Comparison of ENCODE assay signal across 12 cellular contexts in the genomic region with DNA sequence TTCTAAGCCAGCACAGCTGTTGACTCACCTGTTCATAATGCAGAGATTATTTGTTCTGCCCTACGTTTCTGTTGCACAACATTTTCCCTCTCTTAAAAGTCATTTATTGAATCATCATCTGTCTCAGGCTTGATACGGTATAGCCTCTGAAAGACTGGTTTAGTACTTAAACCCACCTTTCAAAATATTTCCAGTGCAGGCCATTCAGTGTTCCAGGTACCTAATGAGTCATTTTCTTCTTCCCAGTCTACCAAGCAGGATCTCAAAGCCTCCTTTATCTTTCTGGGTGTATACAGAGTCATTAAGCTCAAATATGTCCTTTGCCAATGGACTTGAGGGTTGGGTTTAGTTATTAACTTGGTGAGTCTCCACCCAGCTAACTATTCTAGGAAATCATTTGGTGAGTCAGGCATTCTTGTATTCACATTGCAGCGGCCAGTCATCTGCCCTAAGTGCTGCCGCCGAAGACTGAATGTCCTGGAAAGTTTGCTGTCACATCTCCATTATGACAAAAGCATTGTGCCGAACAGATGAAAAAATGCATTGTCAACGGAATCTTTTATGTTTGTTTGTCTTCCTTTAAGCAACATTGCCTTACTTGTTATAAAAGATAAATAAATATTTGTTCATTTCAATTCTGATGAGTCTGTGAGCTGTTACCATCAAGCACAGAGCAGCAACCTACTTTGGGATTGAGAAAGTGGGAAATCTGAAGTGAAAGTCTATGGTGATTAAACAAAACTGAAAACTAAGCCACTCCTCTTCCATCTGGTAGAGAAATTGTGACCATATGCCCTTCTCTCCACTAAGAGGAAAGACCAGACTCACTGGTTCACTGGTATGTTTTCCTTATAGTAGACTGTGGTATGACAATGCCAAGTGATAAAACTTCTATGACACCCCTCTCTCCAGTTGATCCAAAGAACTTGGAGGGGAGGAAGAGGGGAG. TPM values are rescaled to one million over a fixed set of nuclear protein-coding genes. Genes with fewer than 3 reads are reported as not detected.
A peak's percentile ranks its signal among the peaks of the same experiment; 100 is the strongest.
DNase-seq lines count a peak whose midpoint lies in the region; ATAC-seq and TF ChIP-seq lines count a peak whose summit lies in the region.
"Had no signal": no experiment of that assay in that cellular context is flagged by ENCODE, and none has a peak within 500 bp of the region (broad histone marks: within the 10 kb centered on the region; RNA-seq: fewer than 3 reads in every experiment).

No MANE protein-coding gene starts in this region.

- POLR2A ChIA-PET in OCI-LY7 (lab: Charles Lee), result no interaction called here

- H3K9me3 ChIP-seq in GM23248 (ENCODE audit: low read depth) (no peaks in the 10 kb centered on the region), OCI-LY7 (ENCODE audit: low read length) (no peaks in the 10 kb centered on the region)

- BruUV-seq in OCI-LY7 (replicated peaks; lab: Mats Ljungman, UMichigan), result no TSS peak

- H3K4me2 ChIP-seq in GM23248 (ENCODE audit: unreplicated experiment) (no peak overlapping the region), OCI-LY7 (ENCODE audit: low read length) (no peak overlapping the region)

- WGBS in GM23248 (ENCODE audit: low coverage in 1 of 2, low lambda C conversion rate in 2 of 2, missing lambda C conversion rate in 2 of 2), 2 experiments, result 49 to 51% methylated on average over 7 of the region's 7 CpGs

- H3K36me3 Mint-ChIP-seq in activated CD8-positive, alpha-beta memory T cell treated with anti-CD3 and anti-CD28 coated beads, Interleukin-2, amount 10 ng/mL, durations not matched to agents 7 days and 5 days, result no peaks in the 10 kb centered on the region
- H3K36me3 Mint-ChIP-seq: brain had no signal

- TF ChIP-seq CTCF in OCI-LY7 (conservative IDR thresholded peaks at IDR 0.05; ENCODE audit: low read length) (no peak), fibroblast of pulmonary artery (IDR thresholded peaks at IDR 0.05; ENCODE audit: low read length, missing control alignments) (no peak)

- peak; percentile 56 for DNase-seq in GM23248
- DNase-seq in OCI-LY7 (ENCODE audit: low spot score), result no peak
- DNase-seq in fibroblast of pulmonary artery (ENCODE audit: low read depth), result peak; percentile 43
- DNase-seq in pulmonary artery endothelial cell (ENCODE audit: low read depth, low spot score), result peak; percentile 13
- no peak for DNase-seq in activated CD8-positive, alpha-beta memory T cell treated with anti-CD3 and anti-CD28 coated beads, Interleukin-2, amount 10 ng/mL, durations not matched to agents 7 days and 5 days
- DNase-seq: stimulated activated naive CD4-positive, alpha-beta T cell treated with Interleukin-2 at 50 U/mL for 16 hours had no signal

- intact Hi-C loops in OCI-LY7 (cut with micrococcal nuclease; ENCODE audit: unreplicated experiment), result no loop called here

- CTCF ChIA-PET in OCI-LY7 (lab: Charles Lee; ENCODE audit: unreplicated experiment), result no interaction called here
- CTCF ChIA-PET in activated CD8-positive, alpha-beta memory T cell treated with anti-CD3 and anti-CD28 coated beads, Interleukin-2, amount 10 ng/mL, durations not matched to agents 7 days and 5 days (lab: Charles Lee), result no interaction called here

- H3K79me2 ChIP-seq in GM23248 (ENCODE audit: insufficient read depth), result no peaks in the 10 kb centered on the region
- no peaks in the 10 kb centered on the region for H3K79me2 ChIP-seq in OCI-LY7 (ENCODE audit: insufficient read depth, low read depth, low read length)

- H3K4me3 Mint-ChIP-seq in activated CD8-positive, alpha-beta memory T cell treated with anti-CD3 and anti-CD28 coated beads, Interleukin-2, amount 10 ng/mL, durations not matched to agents 7 days and 5 days, result no peak overlapping the region
- H3K4me3 Mint-ChIP-seq: neural crest cell had no signal

- no peak overlapping the region for H3K9ac ChIP-seq in GM23248

- no peak overlapping the region for H3K27ac Mint-ChIP-seq in activated CD8-positive, alpha-beta memory T cell treated with anti-CD3 and anti-CD28 coated beads, Interleukin-2, amount 10 ng/mL, durations not matched to agents 7 days and 5 days

- H2AFZ ChIP-seq in GM23248, result no peak overlapping the region
- peak overlapping the region; percentile 60; the same call in 1 of the 2 replicates for H2AFZ ChIP-seq in OCI-LY7 (ENCODE audit: low read length)

- H3K4me1 Mint-ChIP-seq in activated CD8-positive, alpha-beta memory T cell treated with anti-CD3 and anti-CD28 coated beads, Interleukin-2, amount 10 ng/mL, durations not matched to agents 7 days and 5 days, result no peaks in the 10 kb centered on the region
- H3K4me1 Mint-ChIP-seq: brain, neural crest cell had no signal

- no peaks in the 10 kb centered on the region for H3K9me3 Mint-ChIP-seq in activated CD8-positive, alpha-beta memory T cell treated with anti-CD3 and anti-CD28 coated beads, Interleukin-2, amount 10 ng/mL, durations not matched to agents 7 days and 5 days (ENCODE audit: low read depth)
- H3K9me3 Mint-ChIP-seq: brain, neural crest cell had no signal

- H4K20me1 ChIP-seq in GM23248 (ENCODE audit: insufficient read depth) (no peaks in the 10 kb centered on the region), OCI-LY7 (ENCODE audit: insufficient read depth, low read length) (no peaks in the 10 kb centered on the region)

- no peaks in the 10 kb centered on the region for H3F3A ChIP-seq in GM23248 (ENCODE audit: insufficient read depth)

- no peaks in the 10 kb centered on the region for H3K4me1 ChIP-seq in GM23248 (ENCODE audit: insufficient read depth)
- peaks cover 24% of the 10 kb centered on the region for H3K4me1 ChIP-seq in OCI-LY7 (ENCODE audit: insufficient read depth, low read length, poor library complexity, severe bottlenecking)

- H3K27ac ChIP-seq in GM23248 (no peak overlapping the region), OCI-LY7 (ENCODE audit: low read depth, low read length, poor library complexity, severe bottlenecking) (no peak overlapping the region)
- H3K27ac ChIP-seq: HL-60 had no signal

- peaks cover 6% of the 10 kb centered on the region; the same call in 1 of the 2 replicates for H3K27me3 ChIP-seq in GM23248 (replicated peaks; ENCODE audit: insufficient read depth)

- no peaks in the 10 kb centered on the region for H3K9me2 ChIP-seq in GM23248 (ENCODE audit: insufficient read depth)
- H3K9me2 ChIP-seq in OCI-LY7 (ENCODE audit: insufficient read depth, low read length), result no peaks in the 10 kb centered on the region

- in situ Hi-C loops in GM23248 (cut with MboI), result no loop called here

- ATAC-seq in GM21515 (IDR thresholded peaks at IDR 0.05; ENCODE audit: unreplicated experiment) (no peak), HG02763 (IDR thresholded peaks at IDR 0.05; ENCODE audit: unreplicated experiment) (no peak), GM21723 (IDR thresholded peaks at IDR 0.05; ENCODE audit: unreplicated experiment) (no peak)
- ATAC-seq in activated CD8-positive, alpha-beta memory T cell treated with anti-CD3 and anti-CD28 coated beads, Interleukin-2, amount 10 ng/mL, durations not matched to agents 7 days and 5 days, result no peak

- no peak overlapping the region for H3K4me3 ChIP-seq in GM23248
- no peak overlapping the region for H3K4me3 ChIP-seq in OCI-LY7 (ENCODE audit: low read depth, low read length, poor library complexity, severe bottlenecking)
- H3K4me3 ChIP-seq in fibroblast of pulmonary artery (replicated peaks; ENCODE audit: low read depth, low read length), result no peak overlapping the region

- peaks cover 42% of the 10 kb centered on the region for H3K27me3 Mint-ChIP-seq in activated CD8-positive, alpha-beta memory T cell treated with anti-CD3 and anti-CD28 coated beads, Interleukin-2, amount 10 ng/mL, durations not matched to agents 7 days and 5 days

- no peaks in the 10 kb centered on the region for H3K36me3 ChIP-seq in GM23248 (ENCODE audit: low read depth)
- H3K36me3 ChIP-seq in OCI-LY7 (ENCODE audit: insufficient read depth, low read length), result no peaks in the 10 kb centered on the region

RNA-seq across cellular contexts. Expression of gene FAM135A, which starts 14.3 kb away (rescaled TPM):
- total RNA-seq in GM23248 (2014; rRNA removed; shearing (Covaris generic)), result 8.2 and 11.5 TPM in 2 replicates
- polyA plus RNA-seq in GM23248 (2016; fragmentation: Nextera tagmentation; extraction: Ambion mirVana), result 3.5 and 4.9 TPM in 2 replicates
- 46.1 and 66.2 TPM in 2 replicates for total RNA-seq in OCI-LY7 (2014; rRNA removed; shearing (Covaris generic))
- total RNA-seq in OCI-LY7 (2022) (35.5 and 41.3 TPM in 2 replicates), pulmonary artery endothelial cell (12.6 and 14.6 TPM in 2 replicates)
- 10 to 100 TPM in 1 of 2 experiments, 1 to 10 TPM in 1; 9.7 to 10.2 TPM for total RNA-seq in activated CD8-positive, alpha-beta memory T cell treated with anti-CD3 and anti-CD28 coated beads, Interleukin-2, amount 10 ng/mL, durations not matched to agents 7 days and 5 days

Comparison
In these comparisons a context has a peak if more than half of its experiments do, and no peak if none do; other contexts are left out.
1. DNase-seq: peak in GM23248 (single experiment), fibroblast of pulmonary artery (single experiment) and pulmonary artery endothelial cell (single experiment); none in OCI-LY7 (single experiment) and activated CD8-positive, alpha-beta memory T cell treated with anti-CD3 and anti-CD28 coated beads, Interleukin-2, amount 10 ng/mL, durations not matched to agents 7 days and 5 days (single experiment).